13 cellular contexts compared by ENCODE assay signal in the genomic region with DNA sequence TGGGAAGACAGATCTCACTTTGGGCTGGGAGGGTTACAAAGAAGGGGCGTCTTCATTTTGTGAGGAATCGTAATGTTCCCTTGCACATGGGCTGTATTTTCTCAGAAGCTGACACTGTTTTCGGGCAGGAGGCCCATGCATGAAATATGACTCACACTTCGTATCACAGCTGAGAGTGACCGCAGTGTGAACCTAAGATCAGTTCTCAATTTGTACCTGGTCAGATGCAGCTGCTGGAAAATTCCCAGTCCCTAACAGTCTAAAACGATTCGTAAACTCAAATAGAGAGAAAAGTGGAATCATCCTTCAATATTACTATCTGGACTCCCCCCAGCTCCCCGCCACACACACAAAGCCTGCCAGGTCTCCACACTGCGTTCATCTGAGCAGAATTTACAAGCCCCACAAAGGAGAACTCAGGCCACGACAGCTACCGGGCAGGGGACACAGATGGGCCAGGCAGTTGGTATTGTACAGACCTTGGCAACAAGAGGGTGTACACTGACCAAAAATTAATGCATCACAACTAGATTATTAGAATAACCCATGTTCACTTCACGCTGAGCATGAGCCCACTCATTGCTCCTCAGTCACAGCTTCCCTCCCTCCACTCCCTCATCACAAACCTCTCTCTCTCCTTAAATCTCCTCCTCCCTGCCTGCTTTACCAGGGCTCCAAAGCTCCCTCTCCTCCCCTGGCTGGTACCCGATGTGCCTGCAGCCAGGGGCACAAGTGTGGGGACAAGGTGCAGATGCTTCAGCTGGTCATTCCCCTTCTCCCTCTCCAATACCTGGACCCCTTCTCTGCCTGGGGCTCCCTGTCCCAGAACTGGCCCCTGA.
DNase-seq lines count a peak whose midpoint lies in the region; ATAC-seq and TF ChIP-seq lines count a peak whose summit lies in the region.
"Had no signal": no experiment of that assay in that cellular context is flagged by ENCODE, and none has a peak within 500 bp of the region (broad histone marks: within the 10 kb centered on the region; RNA-seq: fewer than 3 reads in every experiment).

No MANE protein-coding gene starts in this region.

- H4K8ac ChIP-seq in mesenchymal stem cell (ENCODE audit: low read length) = no peak overlapping the region

- peak overlapping the region; percentile 33 for H2BK5ac ChIP-seq in mesenchymal stem cell (ENCODE audit: low read depth, low read length, poor library complexity, severe bottlenecking)

- H2BK12ac ChIP-seq in mesenchymal stem cell (ENCODE audit: low read length in 2 of 2) = no peak overlapping the region

- no peak for TF ChIP-seq CTCF in adrenal gland (IDR thresholded peaks at IDR 0.05)

- no peak overlapping the region for H2BK120ac ChIP-seq in mesenchymal stem cell (ENCODE audit: low read depth, low read length)

- no peaks in the 10 kb centered on the region for H3K36me3 Mint-ChIP-seq in natural killer cell treated with Interleukin-12 subunit alpha and Interleukin-12 subunit beta and Interleukin-15 and Interleukin-18, amount 100 ng/mL, for 72 hours
- H3K36me3 Mint-ChIP-seq in activated naive CD4-positive, alpha-beta T cell treated with anti-CD3 and anti-CD28 coated beads for 36 hours (ENCODE audit: low read depth) = no peaks in the 10 kb centered on the region

- H3K36me3 ChIP-seq in adrenal gland (replicated peaks in 1 of 2) (no peaks in the 10 kb centered on the region), mesenchymal stem cell (ENCODE audit: control insufficient read depth in 1 of 2, insufficient read depth in 2 of 2, low read depth in 1 of 2, low read length in 2 of 2) (no peaks in the 10 kb centered on the region)

- H3K18ac ChIP-seq in mesenchymal stem cell (ENCODE audit: low read depth in 1 of 2, low read length in 2 of 2) = no peak overlapping the region

- TF ChIP-seq POLR2A in adrenal gland (IDR thresholded peaks at IDR 0.05) = no peak

- H3K27me3 Mint-ChIP-seq in natural killer cell treated with Interleukin-12 subunit alpha and Interleukin-12 subunit beta and Interleukin-15 and Interleukin-18, amount 100 ng/mL, for 72 hours = peaks cover 23 to 50% of the 10 kb centered on the region in 2 donors
- H3K27me3 Mint-ChIP-seq in activated naive CD4-positive, alpha-beta T cell treated with anti-CD3 and anti-CD28 coated beads for 36 hours (ENCODE audit: low read depth) = peaks cover 16% of the 10 kb centered on the region

- intact Hi-C loops in adrenal gland (cut with DNase I) = no loop called here
- intact Hi-C loops in activated naive CD4-positive, alpha-beta T cell treated with anti-CD3 and anti-CD28 coated beads for 36 hours (cut with micrococcal nuclease) = no loop called here

- H2BK15ac ChIP-seq in mesenchymal stem cell (ENCODE audit: low read depth, poor library complexity, severe bottlenecking) = no peak overlapping the region

- H3K9ac ChIP-seq in mesenchymal stem cell (ENCODE audit: low read length) = peak overlapping the region; percentile 59

- peak; percentile 63 for DNase-seq in AG08395 (ENCODE audit: low spot score)
- peak; percentile 61 for DNase-seq in H4 (ENCODE audit: low spot score)
- peak in 6 of 7 donors; percentile 46 to 84 (median 61) for DNase-seq in adrenal gland
- peak; percentile 22 for DNase-seq in mesenchymal stem cell
- DNase-seq in natural killer cell treated with Interleukin-12 subunit alpha and Interleukin-12 subunit beta and Interleukin-15 and Interleukin-18, amount 100 ng/mL, for 72 hours (ENCODE audit: low spot score) = no peak
- DNase-seq in activated naive CD4-positive, alpha-beta T cell treated with anti-CD3 and anti-CD28 coated beads for 36 hours = no peak
- DNase-seq: activated CD8-positive, alpha-beta memory T cell treated with anti-CD3 and anti-CD28 coated beads for 24 hours; cortex of kidney; NCI-H1092; retina had no signal

- H3K23ac ChIP-seq in mesenchymal stem cell (ENCODE audit: low read length in 2 of 2) = no peak overlapping the region

- no peaks in the 10 kb centered on the region for H3K79me1 ChIP-seq in mesenchymal stem cell (replicated peaks; ENCODE audit: low read length, poor library complexity, severe bottlenecking)

- no peak overlapping the region for H3K4ac ChIP-seq in mesenchymal stem cell (ENCODE audit: low read depth in 1 of 2, low read length in 2 of 2)

- H3K4me2 ChIP-seq in mesenchymal stem cell (ENCODE audit: low read length, poor library complexity, severe bottlenecking) = peak overlapping the region; percentile 20

- H2AK5ac ChIP-seq in mesenchymal stem cell (ENCODE audit: low read length, severe bottlenecking) = peak overlapping the region; percentile 5

- H3K27ac ChIP-seq in adrenal gland (no peak overlapping the region), mesenchymal stem cell (ENCODE audit: low read length, poor library complexity, severe bottlenecking) (peak overlapping the region; percentile 84)
- H3K27ac ChIP-seq: C4-2B had no signal

- H3K4me1 ChIP-seq in adrenal gland (replicated peaks in 1 of 2) (peaks cover 0 to 5% of the 10 kb centered on the region in 2 donors), mesenchymal stem cell (ENCODE audit: control insufficient read depth, insufficient read depth, low read depth, low read length) (peaks cover 23% of the 10 kb centered on the region)

- no peak overlapping the region for H4K91ac ChIP-seq in mesenchymal stem cell (ENCODE audit: low read length)

- no peaks in the 10 kb centered on the region for H3K9me3 Mint-ChIP-seq in natural killer cell treated with Interleukin-12 subunit alpha and Interleukin-12 subunit beta and Interleukin-15 and Interleukin-18, amount 100 ng/mL, for 72 hours
- H3K9me3 Mint-ChIP-seq in activated naive CD4-positive, alpha-beta T cell treated with anti-CD3 and anti-CD28 coated beads for 36 hours = no peaks in the 10 kb centered on the region

- no peak overlapping the region for H3K14ac ChIP-seq in mesenchymal stem cell (ENCODE audit: low read length in 2 of 2)

- peaks cover 0 to 3% of the 10 kb centered on the region in 2 donors for H3K4me1 Mint-ChIP-seq in natural killer cell treated with Interleukin-12 subunit alpha and Interleukin-12 subunit beta and Interleukin-15 and Interleukin-18, amount 100 ng/mL, for 72 hours (ENCODE audit: low read depth in 2 of 2)
- peaks cover 3% of the 10 kb centered on the region for H3K4me1 Mint-ChIP-seq in activated naive CD4-positive, alpha-beta T cell treated with anti-CD3 and anti-CD28 coated beads for 36 hours (ENCODE audit: low read depth)

- ATAC-seq in natural killer cell treated with Interleukin-12 subunit alpha and Interleukin-12 subunit beta and Interleukin-15 and Interleukin-18, amount 100 ng/mL, for 72 hours = no peak
- ATAC-seq in HG02610 (IDR thresholded peaks at IDR 0.05; ENCODE audit: unreplicated experiment) (no peak), HG03175 (IDR thresholded peaks at IDR 0.05; ENCODE audit: unreplicated experiment) (no peak)

- no peaks in the 10 kb centered on the region for H3K27me3 ChIP-seq in adrenal gland
- H3K27me3 ChIP-seq in mesenchymal stem cell (ENCODE audit: control insufficient read depth in 1 of 2, insufficient read depth in 1 of 2, low read length in 2 of 2) = peaks cover 28 to 81% of the 10 kb centered on the region in 2 experiments

- H3K4me3 Mint-ChIP-seq in natural killer cell treated with Interleukin-12 subunit alpha and Interleukin-12 subunit beta and Interleukin-15 and Interleukin-18, amount 100 ng/mL, for 72 hours = no peak overlapping the region
- H3K4me3 Mint-ChIP-seq in activated naive CD4-positive, alpha-beta T cell treated with anti-CD3 and anti-CD28 coated beads for 36 hours = no peak overlapping the region

- CTCF ChIA-PET in activated naive CD4-positive, alpha-beta T cell treated with anti-CD3 and anti-CD28 coated beads for 36 hours (lab: Charles Lee) = no interaction called here

- WGBS in adrenal gland, 4 donors = 42 to 62% (median 54%) methylated on average over 12 to 13 of the region's 13 CpGs
- WGBS in mesenchymal stem cell = 73% methylated on average over 13 of the region's 13 CpGs

- H3K9me3 ChIP-seq in adrenal gland (replicated peaks in 1 of 3) = no peaks in the 10 kb centered on the region
- H3K9me3 ChIP-seq in mesenchymal stem cell (ENCODE audit: control insufficient read depth, low read length) = no peaks in the 10 kb centered on the region

- no peak overlapping the region for H3K27ac Mint-ChIP-seq in natural killer cell treated with Interleukin-12 subunit alpha and Interleukin-12 subunit beta and Interleukin-15 and Interleukin-18, amount 100 ng/mL, for 72 hours
- no peak overlapping the region for H3K27ac Mint-ChIP-seq in activated naive CD4-positive, alpha-beta T cell treated with anti-CD3 and anti-CD28 coated beads for 36 hours

- H3K4me3 ChIP-seq in adrenal gland = no peak overlapping the region
- H3K4me3 ChIP-seq in mesenchymal stem cell (ENCODE audit: insufficient read depth in 1 of 2, low read depth in 1 of 2, low read length in 2 of 2) = peak overlapping the region in 1 of 2 experiments; percentile 61

- H2AFZ ChIP-seq in mesenchymal stem cell (ENCODE audit: low read depth, low read length) = no peak overlapping the region

Comparison
In these comparisons a context has a peak if more than half of its experiments do, and no peak if none do; other contexts are left out.
1. DNase-seq: peak in AG08395 (single experiment), H4 (single experiment), adrenal gland (6 of 7) and mesenchymal stem cell (single experiment); none in natural killer cell treated with Interleukin-12 subunit alpha and Interleukin-12 subunit beta and Interleukin-15 and Interleukin-18, amount 100 ng/mL, for 72 hours (single experiment) and activated naive CD4-positive, alpha-beta T cell treated with anti-CD3 and anti-CD28 coated beads for 36 hours (single experiment).